In genomic region chr1:215842905-215843304, GRCh38 we compare ENCODE assay signal across 28 cellular contexts.
"Had no signal": no experiment of that assay in that cellular context is flagged by ENCODE, and none has a peak within 500 bp of the region (broad histone marks: within the 10 kb centered on the region; RNA-seq: fewer than 3 reads in every experiment).

No MANE protein-coding gene starts in this region.

- H3K9me3 ChIP-seq: lower lobe of right lung, pancreas, prostate gland, testis, thyroid gland, upper lobe of left lung, vagina had no signal

- H3K27ac ChIP-seq: left lung, lower lobe of right lung, pancreas, prostate gland, skin epidermis, stomach, testis, thyroid gland, transverse colon, upper lobe of left lung, vagina had no signal

- ATAC-seq: left colon; left lung; lower lobe of right lung; naive thymus-derived CD8-positive, alpha-beta T cell; pancreas; right cardiac atrium; sciatic nerve; stimulated activated naive B cell treated with anti-CD40 and anti-IgM and Interleukin-4, amounts not matched to agents 10 μg/mL and 1 μg/mL and 100 μg/mL, for 72 hours; stimulated activated naive CD8-positive, alpha-beta T cell treated with anti-CD3 and anti-CD28 coated beads, Interleukin-15, Interleukin-2, amounts not matched to agents 100 U/mL and 50 U/mL, for 24 hours had no signal

- H3K36me3 ChIP-seq: left lung, lower lobe of right lung, pancreas, prostate gland, stomach, thyroid gland, transverse colon, upper lobe of left lung, vagina had no signal

- H3K27me3 ChIP-seq: left lung, pancreas, stomach, testis, thyroid gland, transverse colon, upper lobe of left lung, vagina had no signal

- H3K4me1 ChIP-seq: left lung, lower lobe of right lung, pancreas, prostate gland, stomach, testis, thyroid gland, transverse colon, upper lobe of left lung, vagina had no signal

- DNase-seq: immature natural killer cell; kidney; left colon; left lung; lower lobe of right lung; mammary epithelial cell; mesenchymal stem cell; naive thymus-derived CD8-positive, alpha-beta T cell; nucleus accumbens; pancreas; posterior cingulate gyrus; retina; right cardiac atrium; stimulated activated CD4-positive, alpha-beta T cell treated with anti-CD3 and anti-CD28 coated beads, Interleukin-12 subunit alpha, Interleukin-12 subunit beta, amount 100 ng/mL, for 4 hours; stimulated activated CD4-positive, alpha-beta T cell treated with anti-CD3 and anti-CD28 coated beads, Interleukin-15, amount 100 ng/mL, for 24 hours; stimulated activated CD4-positive, alpha-beta T cell treated with anti-CD3 and anti-CD28 coated beads, Interleukin-2, amount 100 ng/mL, for 24 hours; stimulated activated CD4-positive, alpha-beta T cell treated with anti-CD3 and anti-CD28 coated beads, Interleukin-4, amount 100 ng/mL, for 1 hour; stimulated activated naive B cell treated with anti-CD40 and anti-IgM and Interleukin-4, amounts not matched to agents 10 μg/mL and 1 μg/mL and 100 μg/mL, for 72 hours; stimulated activated naive CD8-positive, alpha-beta T cell treated with anti-CD3 and anti-CD28 coated beads, Interleukin-15, Interleukin-2, amounts not matched to agents 100 U/mL and 50 U/mL, for 24 hours; stomach; testis; thyroid gland; transverse colon; upper lobe of left lung had no signal

- H3K4me3 ChIP-seq: left lung, lower lobe of right lung, pancreas, prostate gland, skin epidermis, stomach, testis, thyroid gland, transverse colon, upper lobe of left lung, vagina had no signal
